In genomic region chr1:118918230-118918939, GRCh38 we compare ENCODE assay signal across 15 cellular contexts.
A peak's percentile ranks its signal among the peaks of the same experiment; 100 is the strongest.
DNase-seq lines count a peak whose midpoint lies in the region; ATAC-seq and TF ChIP-seq lines count a peak whose summit lies in the region.
"Had no signal": no experiment of that assay in that cellular context is flagged by ENCODE, and none has a peak within 500 bp of the region (broad histone marks: within the 10 kb centered on the region; RNA-seq: fewer than 3 reads in every experiment).

No MANE protein-coding gene starts in this region.

- H3K79me2 ChIP-seq in Karpas-422 (ENCODE audit: low read length) (no peaks in the 10 kb centered on the region), SK-N-SH (ENCODE audit: insufficient read depth) (no peaks in the 10 kb centered on the region)

- no peak overlapping the region for H3K4me3 ChIP-seq in Karpas-422 (ENCODE audit: low read length)
- no peak overlapping the region for H3K4me3 ChIP-seq in SK-N-SH (ENCODE audit: low read depth in 2 of 2, low read length in 1 of 2)
- H3K4me3 ChIP-seq: dorsolateral prefrontal cortex, right lobe of liver had no signal

- ATAC-seq in GM18499 (IDR thresholded peaks at IDR 0.05; ENCODE audit: insufficient read depth, unreplicated experiment) = peak; percentile 75
- peak; percentile 42 for ATAC-seq in GM19463 (IDR thresholded peaks at IDR 0.05; ENCODE audit: unreplicated experiment)
- peak; percentile 78 for ATAC-seq in HG02885 (IDR thresholded peaks at IDR 0.05; ENCODE audit: poor library complexity, unreplicated experiment)

- H3K9me3 ChIP-seq in Karpas-422 (ENCODE audit: low read length) (no peaks in the 10 kb centered on the region), SK-N-SH (no peaks in the 10 kb centered on the region)
- H3K9me3 ChIP-seq: right lobe of liver had no signal

- WGBS in SK-N-SH (ENCODE audit: low lambda C conversion rate) = 13% methylated on average over 6 of the region's 6 CpGs

- CTCF ChIA-PET in SK-N-SH (lab: Yijun Ruan, JAX) = no interaction called here

- H3F3A ChIP-seq in SK-N-SH (replicated peaks; ENCODE audit: insufficient read depth) = no peaks in the 10 kb centered on the region

- POLR2A ChIA-PET in SK-N-SH (lab: Yijun Ruan, JAX) = no interaction called here

- peak overlapping the region; percentile 56 for H3K4me2 ChIP-seq in Karpas-422 (ENCODE audit: low read depth, low read length, poor library complexity, severe bottlenecking)
- H3K4me2 ChIP-seq in SK-N-SH = no peak overlapping the region

- no peak for TF ChIP-seq CTCF in SK-N-SH (IDR thresholded peaks at IDR 0.05)

- no peak for TF ChIP-seq RAD21 in SK-N-SH (IDR thresholded peaks at IDR 0.05; ENCODE audit: low read length)

- H3K36me3 ChIP-seq in Karpas-422 (ENCODE audit: insufficient read depth, low read length) (no peaks in the 10 kb centered on the region), SK-N-SH (replicated peaks in 1 of 2; ENCODE audit: control insufficient read depth in 1 of 2, insufficient read depth in 2 of 2, low read length in 1 of 2) (no peaks in the 10 kb centered on the region)
- H3K36me3 ChIP-seq: right lobe of liver had no signal

- no peak for TF ChIP-seq EP300 in SK-N-SH (IDR thresholded peaks at IDR 0.05; ENCODE audit: borderline replicate concordance in 1 of 2, low read depth in 1 of 2, low read length in 1 of 2)

- H3K4me1 ChIP-seq in Karpas-422 (ENCODE audit: low read length) (peaks cover 65% of the 10 kb centered on the region), SK-N-SH (ENCODE audit: control insufficient read depth in 1 of 2, insufficient read depth in 2 of 2, low read depth in 1 of 2, low read length in 1 of 2) (no peaks in the 10 kb centered on the region)

- H2AFZ ChIP-seq in Karpas-422 (ENCODE audit: low read length) = 0 out of 2 replicates have a peak overlapping the region, but pooled peaks have one; percentile 44
- H2AFZ ChIP-seq in SK-N-SH (ENCODE audit: low read depth) = no peak overlapping the region

- DNase-seq in Karpas-422 = peak; percentile 79
- no peak for DNase-seq in NCI-H1092 treated with DMSO at 0.1 percent for 48 hours (lab: John Stamatoyannopoulos, UW)
- DNase-seq in SK-N-SH = no peak
- no peak for DNase-seq in NCI-H1092 (lab: John Stamatoyannopoulos, UW)
- no peak for DNase-seq in activated CD8-positive, alpha-beta memory T cell treated with anti-CD3 and anti-CD28 coated beads, Interleukin-2, amount 50 U/mL, for 4 hours
- DNase-seq: activated CD4-positive, alpha-beta T cell treated with anti-CD3 and anti-CD28 coated beads, Interleukin-2, amount 10 ng/mL, durations not matched to agents 24 days and 14 days; activated naive CD8-positive, alpha-beta T cell treated with anti-CD3 and anti-CD28 coated beads for 36 hours; dorsolateral prefrontal cortex; head of caudate nucleus; NCI-H187 treated with DMSO at 0.1 percent for 48 hours; right lobe of liver; SHP77 had no signal

- H3K9ac ChIP-seq in Karpas-422 (ENCODE audit: low read length) (peak overlapping the region; percentile 22; the same call in 1 of the 2 replicates), SK-N-SH (no peak overlapping the region)

- H3K9me2 ChIP-seq in Karpas-422 (replicated peaks; ENCODE audit: insufficient read depth, low read length) = no peaks in the 10 kb centered on the region
- H3K9me2 ChIP-seq in SK-N-SH = no peaks in the 10 kb centered on the region

- H3K27me3 ChIP-seq in Karpas-422 (ENCODE audit: low read length) = no peaks in the 10 kb centered on the region
- H3K27me3 ChIP-seq in SK-N-SH (ENCODE audit: insufficient read depth) = 0 out of 2 replicates have a peak, but pooled peaks cover 4% of the 10 kb centered on the region
- H3K27me3 ChIP-seq: right lobe of liver had no signal

- no peaks in the 10 kb centered on the region for H4K20me1 ChIP-seq in Karpas-422 (ENCODE audit: insufficient read depth, low read depth, low read length)
- H4K20me1 ChIP-seq in SK-N-SH (ENCODE audit: insufficient read depth) = no peaks in the 10 kb centered on the region

- H3K27ac ChIP-seq in Karpas-422 (ENCODE audit: low read length) (peak overlapping the region; percentile 62), SK-N-SH (ENCODE audit: low read depth in 2 of 2, low read length in 1 of 2) (no peak overlapping the region)
- H3K27ac ChIP-seq: dorsolateral prefrontal cortex, right lobe of liver had no signal

TF ChIP-seq in SK-N-SH, 30 proteins besides CTCF, POLR2A, EP300 and RAD21:
- TF ChIP-seq TEAD4 (IDR thresholded peaks at IDR 0.05; ENCODE audit: borderline replicate concordance, insufficient read depth) (no peak), TAF1 (IDR thresholded peaks at IDR 0.05; ENCODE audit: borderline replicate concordance, low read depth, low read length) (no peak), USF2 (IDR thresholded peaks at IDR 0.05; ENCODE audit: borderline replicate concordance, low read depth, low read length) (no peak), GABPA (IDR thresholded peaks at IDR 0.05; ENCODE audit: low read depth) (no peak), PBX3 (IDR thresholded peaks at IDR 0.05) (no peak), MAX (IDR thresholded peaks at IDR 0.05; ENCODE audit: low read depth) (no peak), FOXJ3 (CRISPR knock-in tag; IDR thresholded peaks at IDR 0.05) (no peak), JUND (IDR thresholded peaks at IDR 0.05) (no peak)
